In the genomic region with DNA sequence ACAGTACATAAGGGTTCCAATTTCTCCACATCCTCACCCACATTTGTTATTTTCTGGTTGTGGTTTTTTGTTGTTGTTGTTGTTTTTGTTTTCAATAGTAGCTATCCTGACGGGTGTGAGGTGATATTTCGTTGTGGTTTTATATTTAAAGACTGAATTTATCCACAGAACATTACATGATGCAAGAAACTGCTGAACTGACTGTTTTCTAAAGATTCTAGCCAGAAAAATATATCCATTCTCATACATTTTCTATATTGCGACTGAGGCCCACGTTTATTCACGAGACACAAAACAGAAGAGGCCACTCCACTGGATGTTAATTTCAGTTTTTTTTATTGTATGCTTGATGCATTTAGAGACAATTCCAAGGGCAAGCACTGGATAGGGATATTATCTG, we compare ENCODE assay signal across 20 cellular contexts.
"Had no signal": no experiment of that assay in that cellular context is flagged by ENCODE, and none has a peak within 500 bp of the region (broad histone marks: within the 10 kb centered on the region; RNA-seq: fewer than 3 reads in every experiment).

No MANE protein-coding gene starts in this region.

- H3K4me1 ChIP-seq: esophagus squamous epithelium, gastrocnemius medialis, left lung, lower lobe of right lung had no signal

- H3K27ac Mint-ChIP-seq: mesothelial cell of epicardium; naive thymus-derived CD8-positive, alpha-beta T cell had no signal

- H3K9me3 ChIP-seq: esophagus squamous epithelium, gastrocnemius medialis, heart right ventricle, left lung, lower lobe of right lung, mucosa of descending colon had no signal

- H3K27ac ChIP-seq: coronary artery, esophagus squamous epithelium, gastrocnemius medialis, heart right ventricle, left lung, lower lobe of right lung had no signal

- DNase-seq: dermis blood vessel endothelial cell; dorsolateral prefrontal cortex; effector CD4-positive, alpha-beta T cell; effector memory CD4-positive, alpha-beta T cell; esophagus squamous epithelium; foreskin fibroblast; gastrocnemius medialis; glutamatergic neuron; heart right ventricle; hippocampal formation; left cardiac atrium; left lung; left ventricle myocardium superior; lower lobe of right lung; mesenchymal stem cell; mucosa of descending colon; naive B cell; naive thymus-derived CD8-positive, alpha-beta T cell had no signal

- H3K4me3 ChIP-seq: coronary artery, dorsolateral prefrontal cortex, esophagus squamous epithelium, gastrocnemius medialis, heart right ventricle, left lung, lower lobe of right lung, mucosa of descending colon had no signal

- H3K4me3 Mint-ChIP-seq: mesothelial cell of epicardium; naive B cell; naive thymus-derived CD8-positive, alpha-beta T cell had no signal

- H3K36me3 ChIP-seq: gastrocnemius medialis had no signal

- H3K9me3 Mint-ChIP-seq: mesothelial cell of epicardium; naive B cell; naive thymus-derived CD8-positive, alpha-beta T cell had no signal

- ATAC-seq: gastrocnemius medialis; heart right ventricle; left cardiac atrium; left lung; left ventricle myocardium superior; lower lobe of right lung; mucosa of descending colon; naive thymus-derived CD8-positive, alpha-beta T cell had no signal

- H3K27me3 Mint-ChIP-seq: naive B cell had no signal

- H3K27me3 ChIP-seq: dorsolateral prefrontal cortex, esophagus squamous epithelium, gastrocnemius medialis, heart right ventricle, left lung had no signal
